ENCODE assay signal across 8 cellular contexts in genomic region chr16:57809843-57810196, GRCh38. TPM values are rescaled to one million over a fixed set of nuclear protein-coding genes. Genes with fewer than 3 reads are reported as not detected.
DNase-seq lines count a peak whose midpoint lies in the region; ATAC-seq and TF ChIP-seq lines count a peak whose summit lies in the region.

No MANE protein-coding gene starts in this region.

- H3K4me3 Mint-ChIP-seq in T-helper 2 cell treated with Interferon-gamma antibody and Interleukin-4, amounts not matched to agents 5 μg/mL and 100 μg/mL, for 36 hours = peak overlapping the region; percentile 67
- H3K4me3 Mint-ChIP-seq in stimulated activated effector memory CD8-positive, alpha-beta T cell treated with anti-CD3 and anti-CD28 coated beads, Interleukin-12 subunit alpha, Interleukin-12 subunit beta, amount 100 ng/mL, for 72 hours = peak overlapping the region; percentile 61

- peak overlapping the region; percentile 20 for H3K4me3 ChIP-seq in Jurkat, Clone E6-1 (ENCODE audit: low read length)
- H3K4me3 ChIP-seq in epithelial cell of esophagus (ENCODE audit: low read length) = no peak overlapping the region

- H3K4me1 Mint-ChIP-seq in T-helper 2 cell treated with Interferon-gamma antibody and Interleukin-4, amounts not matched to agents 5 μg/mL and 100 μg/mL, for 36 hours (ENCODE audit: low read depth) = peaks cover 23% of the 10 kb centered on the region
- peaks cover 53% of the 10 kb centered on the region for H3K4me1 Mint-ChIP-seq in stimulated activated effector memory CD8-positive, alpha-beta T cell treated with anti-CD3 and anti-CD28 coated beads, Interleukin-12 subunit alpha, Interleukin-12 subunit beta, amount 100 ng/mL, for 72 hours

- peak overlapping the region; percentile 61 for H3K27ac Mint-ChIP-seq in T-helper 2 cell treated with Interferon-gamma antibody and Interleukin-4, amounts not matched to agents 5 μg/mL and 100 μg/mL, for 36 hours
- H3K27ac Mint-ChIP-seq in stimulated activated effector memory CD8-positive, alpha-beta T cell treated with anti-CD3 and anti-CD28 coated beads, Interleukin-12 subunit alpha, Interleukin-12 subunit beta, amount 100 ng/mL, for 72 hours = peak overlapping the region; percentile 73

- TF ChIP-seq CTCF in epithelial cell of esophagus (IDR thresholded peaks at IDR 0.05; ENCODE audit: insufficient read depth, low read depth, low read length, missing control alignments) = no peak

- peak; percentile 26 for ATAC-seq in stimulated activated effector memory CD8-positive, alpha-beta T cell treated with anti-CD3 and anti-CD28 coated beads, Interleukin-12 subunit alpha, Interleukin-12 subunit beta, amount 100 ng/mL, for 72 hours
- no peak for ATAC-seq in HG03565 (IDR thresholded peaks at IDR 0.05; ENCODE audit: unreplicated experiment)

- H3K36me3 Mint-ChIP-seq in T-helper 2 cell treated with Interferon-gamma antibody and Interleukin-4, amounts not matched to agents 5 μg/mL and 100 μg/mL, for 36 hours (ENCODE audit: low read depth) = no peaks in the 10 kb centered on the region
- peaks cover 5% of the 10 kb centered on the region for H3K36me3 Mint-ChIP-seq in stimulated activated effector memory CD8-positive, alpha-beta T cell treated with anti-CD3 and anti-CD28 coated beads, Interleukin-12 subunit alpha, Interleukin-12 subunit beta, amount 100 ng/mL, for 72 hours

- peaks cover 21% of the 10 kb centered on the region for H3K27me3 Mint-ChIP-seq in T-helper 2 cell treated with Interferon-gamma antibody and Interleukin-4, amounts not matched to agents 5 μg/mL and 100 μg/mL, for 36 hours (ENCODE audit: low read depth)

- DNase-seq in T-helper 2 cell treated with Interferon-gamma antibody and Interleukin-4, amounts not matched to agents 5 μg/mL and 100 μg/mL, for 36 hours (ENCODE audit: low spot score) = no peak
- no peak for DNase-seq in T-helper 2 cell
- no peak for DNase-seq in Jurkat, Clone E6-1 (ENCODE audit: low read depth, low spot score)
- peak; percentile 67 for DNase-seq in epithelial cell of esophagus (ENCODE audit: low read depth)
- no peak for DNase-seq in stimulated activated effector memory CD8-positive, alpha-beta T cell treated with anti-CD3 and anti-CD28 coated beads, Interleukin-12 subunit alpha, Interleukin-12 subunit beta, amount 100 ng/mL, for 72 hours (ENCODE audit: low spot score in 2 of 2)
- DNase-seq in NCI-H2196 treated with DMSO at 0.1 percent for 48 hours (lab: John Stamatoyannopoulos, UW; ENCODE audit: unreplicated experiment) = no peak
- DNase-seq in KG1 (lab: John Stamatoyannopoulos, UW) = no peak

- no peaks in the 10 kb centered on the region for H3K9me3 Mint-ChIP-seq in T-helper 2 cell treated with Interferon-gamma antibody and Interleukin-4, amounts not matched to agents 5 μg/mL and 100 μg/mL, for 36 hours
- H3K9me3 Mint-ChIP-seq in stimulated activated effector memory CD8-positive, alpha-beta T cell treated with anti-CD3 and anti-CD28 coated beads, Interleukin-12 subunit alpha, Interleukin-12 subunit beta, amount 100 ng/mL, for 72 hours = no peaks in the 10 kb centered on the region

RNA-seq across cellular contexts. Expression of gene KIFC3, which starts 7.5 kb away (rescaled TPM):
- polyA plus RNA-seq in Jurkat, Clone E6-1 (2012; ENCODE audit: insufficient read depth, insufficient read length) = 2.4 TPM
